Comparison of ENCODE assay signal across 19 cellular contexts in genomic region chr3:52106951-52107611, GRCh38. TPM values are rescaled to one million over a fixed set of nuclear protein-coding genes. Genes with fewer than 3 reads are reported as not detected.
A peak's percentile ranks its signal among the peaks of the same experiment; 100 is the strongest.
DNase-seq lines count a peak whose midpoint lies in the region; ATAC-seq and TF ChIP-seq lines count a peak whose summit lies in the region.
"Had no signal": no experiment of that assay in that cellular context is flagged by ENCODE, and none has a peak within 500 bp of the region (broad histone marks: within the 10 kb centered on the region; RNA-seq: fewer than 3 reads in every experiment).

No MANE protein-coding gene starts in this region.

- H3K4me3 ChIP-seq in GM23338 (no peak overlapping the region), RWPE2 (ENCODE audit: severe bottlenecking) (no peak overlapping the region), esophagus squamous epithelium (no peak overlapping the region)

- no peaks in the 10 kb centered on the region for H3K9me2 ChIP-seq in GM23338 (ENCODE audit: insufficient read depth)

- intact Hi-C loops in esophagus squamous epithelium (cut with DNase I) (no loop called here), posterior vena cava (cut with DNase I) (loop anchor here in 1 of 2 donors (5.0 kb wide), 1 partner anchor 50 kb away; the partner anchor contains the start of gene DUSP7)

- peaks cover 6% of the 10 kb centered on the region; the same call in 1 of the 2 replicates for H3K36me3 ChIP-seq in GM23338 (ENCODE audit: insufficient read depth)
- H3K36me3 ChIP-seq in RWPE2 (ENCODE audit: low read depth): peaks cover 28% of the 10 kb centered on the region
- no peaks in the 10 kb centered on the region for H3K36me3 ChIP-seq in esophagus squamous epithelium

- H3F3A ChIP-seq in GM23338 (replicated peaks; ENCODE audit: low read depth): no peaks in the 10 kb centered on the region

- no peaks in the 10 kb centered on the region for H4K20me1 ChIP-seq in GM23338 (replicated peaks; ENCODE audit: insufficient read depth)

- H3K4me3 Mint-ChIP-seq in GM23338: no peak overlapping the region; the same call in 2 of the 3 replicates
- H3K4me3 Mint-ChIP-seq: activated naive CD8-positive, alpha-beta T cell treated with anti-CD3 and anti-CD28 coated beads, Interleukin-2, amount 50 U/mL, for 24 hours; activated T-helper 1 cell treated with anti-CD3 and anti-CD28 coated beads, Interleukin-12 subunit alpha, Interleukin-12 subunit beta, Interleukin-2, Interleukin-4 antibody, amounts not matched to agents 30 ng/mL and 10 ng/mL and 1 ng/mL, durations not matched to agents 14 hours and 24 hours and 36 hours; stimulated activated naive CD8-positive, alpha-beta T cell treated with anti-CD3 and anti-CD28 coated beads, Interleukin-15, amount 100 ng/mL, for 72 hours; T-helper 17 cell had no signal

- no peaks in the 10 kb centered on the region for H3K9me3 Mint-ChIP-seq in GM23338

- no peaks in the 10 kb centered on the region; the same call in 2 of the 3 replicates for H3K4me1 Mint-ChIP-seq in GM23338

- H3K4me2 ChIP-seq in GM23338: no peak overlapping the region

- TF ChIP-seq CTCF in GM23338 (conservative IDR thresholded peaks at IDR 0.05; ENCODE audit: low read depth in 2 of 2): no peak
- TF ChIP-seq CTCF in RWPE2 (IDR thresholded peaks at IDR 0.05; ENCODE audit: poor library complexity, severe bottlenecking): no peak
- TF ChIP-seq CTCF in esophagus squamous epithelium (IDR thresholded peaks at IDR 0.05): no peak

- H3K4me1 ChIP-seq in GM23338 (ENCODE audit: insufficient read depth): no peaks in the 10 kb centered on the region
- H3K4me1 ChIP-seq in RWPE2 (ENCODE audit: insufficient read depth, poor library complexity, severe bottlenecking): peaks cover 14% of the 10 kb centered on the region
- peaks cover 4 to 49% (median 14%) of the 10 kb centered on the region in 3 donors for H3K4me1 ChIP-seq in esophagus squamous epithelium

- peak overlapping the region; percentile 25 for H3K27ac Mint-ChIP-seq in GM23338
- H3K27ac Mint-ChIP-seq: activated naive CD8-positive, alpha-beta T cell treated with anti-CD3 and anti-CD28 coated beads, Interleukin-2, amount 50 U/mL, for 24 hours; activated T-helper 1 cell treated with anti-CD3 and anti-CD28 coated beads, Interleukin-12 subunit alpha, Interleukin-12 subunit beta, Interleukin-2, Interleukin-4 antibody, amounts not matched to agents 30 ng/mL and 10 ng/mL and 1 ng/mL, durations not matched to agents 14 hours and 24 hours and 36 hours; stimulated activated naive CD8-positive, alpha-beta T cell treated with anti-CD3 and anti-CD28 coated beads, Interleukin-15, amount 100 ng/mL, for 72 hours; T-helper 17 cell had no signal

- no peaks in the 10 kb centered on the region for H3K27me3 ChIP-seq in GM23338 (ENCODE audit: insufficient read depth)
- no peaks in the 10 kb centered on the region for H3K27me3 ChIP-seq in RWPE2 (ENCODE audit: insufficient read depth, poor library complexity, severe bottlenecking)
- no peaks in the 10 kb centered on the region for H3K27me3 ChIP-seq in esophagus squamous epithelium

- no peaks in the 10 kb centered on the region for H3K79me2 ChIP-seq in GM23338 (replicated peaks; ENCODE audit: insufficient read depth)

- no peak overlapping the region for H2AFZ ChIP-seq in GM23338

- no peak for TF ChIP-seq POLR2A in esophagus squamous epithelium (IDR thresholded peaks at IDR 0.05)

- H3K36me3 Mint-ChIP-seq in GM23338 (ENCODE audit: low read depth): peaks cover 38% of the 10 kb centered on the region

- H3K9me3 ChIP-seq in RWPE2 (ENCODE audit: severe bottlenecking) (no peaks in the 10 kb centered on the region), esophagus squamous epithelium (no peaks in the 10 kb centered on the region)

- no peaks in the 10 kb centered on the region for H3K27me3 Mint-ChIP-seq in GM23338 (ENCODE audit: insufficient read depth, low read depth, poor library complexity)
- H3K27me3 Mint-ChIP-seq: activated naive CD8-positive, alpha-beta T cell treated with anti-CD3 and anti-CD28 coated beads, Interleukin-2, amount 50 U/mL, for 24 hours; stimulated activated naive CD8-positive, alpha-beta T cell treated with anti-CD3 and anti-CD28 coated beads, Interleukin-15, amount 100 ng/mL, for 72 hours; T-helper 17 cell had no signal

- no peak for ATAC-seq in GM23338
- peak; percentile 59 for ATAC-seq in RWPE2 (ENCODE audit: low read depth)
- ATAC-seq in HG03159 (IDR thresholded peaks at IDR 0.05; ENCODE audit: unreplicated experiment): no peak
- ATAC-seq: activated naive CD8-positive, alpha-beta T cell treated with anti-CD3 and anti-CD28 coated beads, Interleukin-2, amount 50 U/mL, for 24 hours; left colon; stimulated activated naive CD8-positive, alpha-beta T cell treated with anti-CD3 and anti-CD28 coated beads, Interleukin-15, amount 100 ng/mL, for 72 hours; T-helper 17 cell had no signal

- 56 to 64% methylated on average over 6 to 11 of the region's 11 CpGs for WGBS in esophagus squamous epithelium, 2 donors

- no peak overlapping the region for H3K27ac ChIP-seq in GM23338 (ENCODE audit: low read depth)
- H3K27ac ChIP-seq in RWPE2 (ENCODE audit: poor library complexity, severe bottlenecking): peak overlapping the region; percentile 36
- H3K27ac ChIP-seq in esophagus squamous epithelium: peak overlapping the region; percentile 74 to 89 (median 79)

- no peak for DNase-seq in GM23338 (ENCODE audit: low spot score)
- DNase-seq in RWPE2 (ENCODE audit: low spot score): no peak
- no peak for DNase-seq in esophagus squamous epithelium (lab: John Stamatoyannopoulos, UW)
- peak; percentile 70 for DNase-seq in posterior vena cava (ENCODE audit: low spot score)
- no peak for DNase-seq in DMS79 (lab: John Stamatoyannopoulos, UW)
- DNase-seq in NCI-H2171 (lab: John Stamatoyannopoulos, UW): no peak
- no peak for DNase-seq in superior temporal gyrus (ENCODE audit: extremely low spot score)
- DNase-seq: activated CD4-positive, CD25-positive, alpha-beta regulatory T cell; activated naive CD8-positive, alpha-beta T cell treated with anti-CD3 and anti-CD28 coated beads, Interleukin-2, amount 50 U/mL, for 24 hours; DMS79 treated with DMSO at 0.1 percent for 48 hours; H7; left colon; NCI-H1092; NCI-H2029; stimulated activated CD4-positive, alpha-beta T cell treated with anti-CD3 and anti-CD28 coated beads, Interleukin-2, amount 100 ng/mL, for 48 hours; stimulated activated naive CD8-positive, alpha-beta T cell treated with anti-CD3 and anti-CD28 coated beads, Interleukin-15, amount 100 ng/mL, for 72 hours; T-helper 17 cell had no signal

TF ChIP-seq in GM23338, 12 proteins besides CTCF, POLR2A, EP300 and RAD21 (continues in another document):
- TF ChIP-seq EZH2 (IDR thresholded peaks at IDR 0.05; ENCODE audit: low read depth, unreplicated experiment): no peak
- no peak for TF ChIP-seq EZH2phosphoT487 (IDR thresholded peaks at IDR 0.05; ENCODE audit: unreplicated experiment)
- TF ChIP-seq CREB1 (CRISPR knock-in tag; IDR thresholded peaks at IDR 0.05; ENCODE audit: low read depth): no peak
- no peak for TF ChIP-seq NANOG (IDR thresholded peaks at IDR 0.05; ENCODE audit: borderline replicate concordance)
- no peak for TF ChIP-seq ETS1 (IDR thresholded peaks at IDR 0.05)

RNA-seq across cellular contexts. Expression of gene POC1A, which starts 47.1 kb away (rescaled TPM):
- 26.7 and 33.0 TPM in 2 replicates for total RNA-seq in GM23338 (2014; rRNA removed; shearing (Covaris generic))
- 18.4 and 19.1 TPM in 2 replicates for polyA plus RNA-seq in GM23338 (2016; fragmentation: Nextera tagmentation; extraction: Ambion mirVana)
- 10 to 100 TPM in 1 of 4 donors, 1 to 10 TPM in 3; 2.7 to 10.3 (median 4.8) TPM for total RNA-seq in esophagus squamous epithelium
- total RNA-seq in posterior vena cava: 1 to 10 TPM; 1.7 to 1.9 TPM

RNA-seq across cellular contexts. Expression of gene DUSP7, which starts 50.7 kb away (rescaled TPM):
- 14.7 and 15.8 TPM in 2 replicates for total RNA-seq in GM23338 (2014; rRNA removed; shearing (Covaris generic))
- 5.6 and 5.9 TPM in 2 replicates for polyA plus RNA-seq in GM23338 (2016; fragmentation: Nextera tagmentation; extraction: Ambion mirVana)
- total RNA-seq in esophagus squamous epithelium: 100 to 1,000 TPM in 1 of 4 donors, 10 to 100 TPM in 3; 49.3 to 105 (median 62.1) TPM
- 10 to 100 TPM; 29.9 to 36.4 TPM for total RNA-seq in posterior vena cava
